In the genomic region with DNA sequence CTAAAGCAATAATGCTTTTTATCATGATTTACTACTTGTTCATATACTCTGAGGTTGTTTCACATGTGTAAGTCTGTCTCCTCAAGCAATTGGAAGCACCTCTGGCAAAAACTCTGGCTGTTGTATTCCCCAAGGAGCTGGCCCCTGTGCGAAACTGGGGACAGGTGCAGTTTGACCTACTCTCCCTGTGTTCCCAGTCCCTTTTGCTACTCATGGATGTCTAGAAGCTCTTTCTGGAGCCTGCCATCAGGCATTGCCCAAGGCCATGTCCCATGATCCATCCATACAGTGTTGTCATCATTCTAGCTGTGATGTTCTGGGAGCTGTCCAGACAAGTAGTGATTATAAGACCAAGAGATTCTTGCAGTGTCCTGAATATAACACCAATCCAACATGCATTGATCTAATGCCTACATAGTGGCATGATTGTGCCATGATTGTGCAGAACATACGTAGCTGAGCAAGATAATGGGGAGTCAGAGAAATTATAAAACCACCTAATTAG, we compare ENCODE assay signal across 1 cellular context.
TF ChIP-seq lines count a peak whose summit lies in the region.

No MANE protein-coding gene starts in this region.

TF ChIP-seq in GM23338, 12 proteins besides CTCF, POLR2A, EP300 and RAD21 (continued from another document):
- no peak for TF ChIP-seq ETS1 (IDR thresholded peaks at IDR 0.05)
- TF ChIP-seq EZH2 (IDR thresholded peaks at IDR 0.05; ENCODE audit: low read depth, unreplicated experiment), result no peak
- no peak for TF ChIP-seq JUNB (IDR thresholded peaks at IDR 0.05; ENCODE audit: unreplicated experiment)
- no peak for TF ChIP-seq ZNF331 (CRISPR knock-in tag; IDR thresholded peaks at IDR 0.05; ENCODE audit: low read depth)
- no peak for TF ChIP-seq ZNF114 (CRISPR knock-in tag; IDR thresholded peaks at IDR 0.05)
- no peak for TF ChIP-seq NANOG (IDR thresholded peaks at IDR 0.05; ENCODE audit: borderline replicate concordance)
- TF ChIP-seq STAT1 (IDR thresholded peaks at IDR 0.05; ENCODE audit: unreplicated experiment), result no peak
- no peak for TF ChIP-seq EZH2phosphoT487 (IDR thresholded peaks at IDR 0.05; ENCODE audit: unreplicated experiment)
- TF ChIP-seq, protein P1, sequence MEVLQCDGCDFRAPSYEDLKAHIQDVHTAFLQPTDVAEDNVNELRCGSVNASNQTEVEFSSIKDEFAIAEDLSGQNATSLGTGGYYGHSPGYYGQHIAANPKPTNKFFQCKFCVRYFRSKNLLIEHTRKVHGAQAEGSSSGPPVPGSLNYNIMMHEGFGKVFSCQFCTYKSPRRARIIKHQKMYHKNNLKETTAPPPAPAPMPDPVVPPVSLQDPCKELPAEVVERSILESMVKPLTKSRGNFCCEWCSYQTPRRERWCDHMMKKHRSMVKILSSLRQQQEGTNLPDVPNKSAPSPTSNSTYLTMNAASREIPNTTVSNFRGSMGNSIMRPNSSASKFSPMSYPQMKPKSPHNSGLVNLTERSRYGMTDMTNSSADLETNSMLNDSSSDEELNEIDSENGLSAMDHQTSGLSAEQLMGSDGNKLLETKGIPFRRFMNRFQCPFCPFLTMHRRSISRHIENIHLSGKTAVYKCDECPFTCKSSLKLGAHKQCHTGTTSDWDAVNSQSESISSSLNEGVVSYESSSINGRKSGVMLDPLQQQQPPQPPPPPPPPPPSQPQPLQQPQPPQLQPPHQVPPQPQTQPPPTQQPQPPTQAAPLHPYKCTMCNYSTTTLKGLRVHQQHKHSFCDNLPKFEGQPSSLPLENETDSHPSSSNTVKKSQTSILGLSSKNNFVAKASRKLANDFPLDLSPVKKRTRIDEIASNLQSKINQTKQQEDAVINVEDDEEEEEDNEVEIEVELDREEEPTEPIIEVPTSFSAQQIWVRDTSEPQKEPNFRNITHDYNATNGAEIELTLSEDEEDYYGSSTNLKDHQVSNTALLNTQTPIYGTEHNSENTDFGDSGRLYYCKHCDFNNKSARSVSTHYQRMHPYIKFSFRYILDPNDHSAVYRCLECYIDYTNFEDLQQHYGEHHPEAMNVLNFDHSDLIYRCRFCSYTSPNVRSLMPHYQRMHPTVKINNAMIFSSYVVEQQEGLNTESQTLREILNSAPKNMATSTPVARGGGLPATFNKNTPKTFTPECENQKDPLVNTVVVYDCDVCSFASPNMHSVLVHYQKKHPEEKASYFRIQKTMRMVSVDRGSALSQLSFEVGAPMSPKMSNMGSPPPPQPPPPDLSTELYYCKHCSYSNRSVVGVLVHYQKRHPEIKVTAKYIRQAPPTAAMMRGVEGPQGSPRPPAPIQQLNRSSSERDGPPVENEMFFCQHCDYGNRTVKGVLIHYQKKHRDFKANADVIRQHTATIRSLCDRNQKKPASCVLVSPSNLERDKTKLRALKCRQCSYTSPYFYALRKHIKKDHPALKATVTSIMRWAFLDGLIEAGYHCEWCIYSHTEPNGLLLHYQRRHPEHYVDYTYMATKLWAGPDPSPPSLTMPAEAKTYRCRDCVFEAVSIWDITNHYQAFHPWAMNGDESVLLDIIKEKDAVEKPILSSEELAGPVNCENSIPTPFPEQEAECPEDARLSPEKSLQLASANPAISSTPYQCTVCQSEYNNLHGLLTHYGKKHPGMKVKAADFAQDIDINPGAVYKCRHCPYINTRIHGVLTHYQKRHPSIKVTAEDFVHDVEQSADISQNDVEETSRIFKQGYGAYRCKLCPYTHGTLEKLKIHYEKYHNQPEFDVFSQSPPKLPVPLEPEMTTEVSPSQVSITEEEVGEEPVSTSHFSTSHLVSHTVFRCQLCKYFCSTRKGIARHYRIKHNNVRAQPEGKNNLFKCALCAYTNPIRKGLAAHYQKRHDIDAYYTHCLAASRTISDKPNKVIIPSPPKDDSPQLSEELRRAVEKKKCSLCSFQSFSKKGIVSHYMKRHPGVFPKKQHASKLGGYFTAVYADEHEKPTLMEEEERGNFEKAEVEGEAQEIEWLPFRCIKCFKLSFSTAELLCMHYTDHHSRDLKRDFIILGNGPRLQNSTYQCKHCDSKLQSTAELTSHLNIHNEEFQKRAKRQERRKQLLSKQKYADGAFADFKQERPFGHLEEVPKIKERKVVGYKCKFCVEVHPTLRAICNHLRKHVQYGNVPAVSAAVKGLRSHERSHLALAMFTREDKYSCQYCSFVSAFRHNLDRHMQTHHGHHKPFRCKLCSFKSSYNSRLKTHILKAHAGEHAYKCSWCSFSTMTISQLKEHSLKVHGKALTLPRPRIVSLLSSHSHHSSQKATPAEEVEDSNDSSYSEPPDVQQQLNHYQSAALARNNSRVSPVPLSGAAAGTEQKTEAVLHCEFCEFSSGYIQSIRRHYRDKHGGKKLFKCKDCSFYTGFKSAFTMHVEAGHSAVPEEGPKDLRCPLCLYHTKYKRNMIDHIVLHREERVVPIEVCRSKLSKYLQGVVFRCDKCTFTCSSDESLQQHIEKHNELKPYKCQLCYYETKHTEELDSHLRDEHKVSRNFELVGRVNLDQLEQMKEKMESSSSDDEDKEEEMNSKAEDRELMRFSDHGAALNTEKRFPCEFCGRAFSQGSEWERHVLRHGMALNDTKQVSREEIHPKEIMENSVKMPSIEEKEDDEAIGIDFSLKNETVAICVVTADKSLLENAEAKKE (CRISPR knock-in tag; IDR thresholded peaks at IDR 0.05), result no peak
- no peak for TF ChIP-seq REST (IDR thresholded peaks at IDR 0.05; ENCODE audit: unreplicated experiment)
- TF ChIP-seq POLR2AphosphoS5 (IDR thresholded peaks at IDR 0.05; ENCODE audit: low read depth), result no peak
